Comparison of ENCODE assay signal across 1 cellular context in the genomic region with DNA sequence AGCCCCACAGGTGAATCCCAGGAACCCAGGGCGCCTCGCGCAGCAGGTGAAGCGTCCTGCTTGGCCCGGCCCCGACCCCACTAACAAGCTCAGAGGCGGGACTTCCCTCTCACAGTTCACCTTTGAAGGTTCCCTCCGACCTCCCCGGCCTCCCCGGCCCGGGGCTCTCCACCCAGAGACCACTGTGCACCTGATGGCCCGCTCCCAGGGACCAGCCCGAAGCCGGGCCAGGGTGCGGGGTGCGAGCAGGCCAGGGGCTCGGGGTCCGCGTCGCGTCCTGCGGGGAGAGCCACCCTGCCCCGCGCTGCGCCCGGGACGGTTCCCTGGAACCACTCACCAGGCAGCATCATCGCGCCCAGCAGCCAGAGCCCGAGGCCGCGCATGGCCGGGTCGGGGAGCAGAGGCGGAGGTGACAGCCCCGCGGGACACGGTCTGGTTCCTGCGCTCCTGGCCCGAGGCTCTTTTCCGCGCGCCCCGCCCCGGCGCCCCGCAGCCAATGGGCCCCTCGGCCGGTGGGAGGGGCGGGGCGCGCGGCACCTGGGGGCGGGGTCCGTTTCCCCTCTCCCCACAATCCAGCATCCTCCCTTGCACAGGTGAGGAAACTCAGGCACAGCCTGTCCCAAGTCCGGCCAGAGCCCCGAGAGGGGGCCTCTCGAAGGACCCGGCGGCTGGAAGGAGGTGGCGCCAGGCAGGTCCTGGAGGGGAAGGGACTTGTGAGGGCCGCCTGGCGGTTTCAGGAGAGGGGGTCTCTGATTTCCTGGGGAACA.
TF ChIP-seq lines count a peak whose summit lies in the region.

TSS of gene ADAM8 (minus strand) at position 434 of the 767 bp plus-strand sequence. CDS start at position 383, 51 bp downstream.

TF ChIP-seq in WTC11, 78 proteins besides CTCF, POLR2A, EP300 and RAD21 (continued from another document):
- TF ChIP-seq USF2 (CRISPR knock-in tag; IDR thresholded peaks at IDR 0.05), result no peak
